In genomic region chr1:47674189-47674588, GRCh38 we compare ENCODE assay signal across 26 cellular contexts.
"Had no signal": no experiment of that assay in that cellular context is flagged by ENCODE, and none has a peak within 500 bp of the region (broad histone marks: within the 10 kb centered on the region; RNA-seq: fewer than 3 reads in every experiment).

No MANE protein-coding gene starts in this region.

- H3K36me3 ChIP-seq: colonic mucosa, esophagus squamous epithelium, gastrocnemius medialis, left lung, lower lobe of right lung had no signal

- H3K4me2 ChIP-seq: hepatocyte had no signal

- H3K4me1 ChIP-seq: colonic mucosa, esophagus squamous epithelium, gastrocnemius medialis, left lung, lower lobe of right lung had no signal

- H3K27ac ChIP-seq: colonic mucosa, epithelial cell of prostate, esophagus squamous epithelium, gastrocnemius medialis, hepatocyte, left lung, lower lobe of right lung had no signal

- H3K27me3 ChIP-seq: colonic mucosa, gastrocnemius medialis, hepatocyte, left lung had no signal

- FAIRE-seq: endometrium, keratinocyte had no signal

- DNase-seq: colonic mucosa; cortex of kidney; effector CD8-positive, alpha-beta T cell; effector memory CD8-positive, alpha-beta T cell; endodermal cell; erythroblast; esophagus squamous epithelium; foreskin fibroblast; gastrocnemius medialis; glutamatergic neuron; head of caudate nucleus; hypothalamus; immature natural killer cell; left cardiac atrium; left lung; left ventricle myocardium superior; lower lobe of right lung; mesenchymal stem cell; mucosa of descending colon; naive B cell; naive thymus-derived CD8-positive, alpha-beta T cell had no signal

- H3K4me3 ChIP-seq: colonic mucosa, esophagus squamous epithelium, gastrocnemius medialis, hepatocyte, left lung, lower lobe of right lung, mucosa of descending colon had no signal

- H3K9me3 ChIP-seq: colonic mucosa, esophagus squamous epithelium, gastrocnemius medialis, lower lobe of right lung, mucosa of descending colon had no signal

- H3K79me2 ChIP-seq: hepatocyte had no signal

- ATAC-seq: effector memory CD8-positive, alpha-beta T cell; esophagus mucosa; gastrocnemius medialis; left cardiac atrium; left lung; left ventricle myocardium superior; lower lobe of right lung; mucosa of descending colon; naive thymus-derived CD8-positive, alpha-beta T cell had no signal

- H2AFZ ChIP-seq: hepatocyte had no signal
